ENCODE assay signal across 26 cellular contexts in genomic region chr3:4358273-4358672, GRCh38. TPM values are rescaled to one million over a fixed set of nuclear protein-coding genes. Genes with fewer than 3 reads are reported as not detected.
DNase-seq lines count a peak whose midpoint lies in the region; ATAC-seq and TF ChIP-seq lines count a peak whose summit lies in the region.
"Had no signal": no experiment of that assay in that cellular context is flagged by ENCODE, and none has a peak within 500 bp of the region (broad histone marks: within the 10 kb centered on the region; RNA-seq: fewer than 3 reads in every experiment).

No MANE protein-coding gene starts in this region.

- intact Hi-C loops in sciatic nerve (cut with DNase I): no loop called here

- H3K27ac Mint-ChIP-seq in HFFc6: no peak overlapping the region
- H3K27ac Mint-ChIP-seq in stimulated activated naive B cell treated with anti-CD40 and anti-IgM and Interleukin-4, amounts not matched to agents 10 μg/mL and 1 μg/mL and 100 μg/mL, for 72 hours: peak overlapping the region; percentile 49
- H3K27ac Mint-ChIP-seq: CD4-positive, alpha-beta T cell had no signal

- no peaks in the 10 kb centered on the region for H3K36me3 Mint-ChIP-seq in HFFc6 (ENCODE audit: low read depth)
- peaks cover 18 to 29% of the 10 kb centered on the region in 2 donors for H3K36me3 Mint-ChIP-seq in stimulated activated naive B cell treated with anti-CD40 and anti-IgM and Interleukin-4, amounts not matched to agents 10 μg/mL and 1 μg/mL and 100 μg/mL, for 72 hours

- DNase-seq in HFFc6 (peak; percentile 11), fibroblast of gingiva (ENCODE audit: low read depth) (peak; percentile 20), kidney glomerular epithelial cell (lab: John Stamatoyannopoulos, UW) (peak; percentile 18), substantia nigra (lab: John Stamatoyannopoulos, UW) (no peak), sciatic nerve (ENCODE audit: low spot score) (no peak), GM20000 (ENCODE audit: low spot score) (no peak), NCI-H510A treated with DMSO at 0.1 percent for 48 hours (lab: John Stamatoyannopoulos, UW) (no peak)
- DNase-seq in stimulated activated naive B cell treated with anti-CD40 and anti-IgM and Interleukin-4, amounts not matched to agents 10 μg/mL and 1 μg/mL and 100 μg/mL, for 72 hours: no peak
- DNase-seq: AML-193; CD4-positive, alpha-beta T cell; COR-L47; DMS53; KG1; MG63; NCI-H1105 treated with DMSO at 0.1 percent for 48 hours; NCI-H146; NCI-H1930; NCI-H2107; NCI-H526; NCI-H82; NK-92 treated with Interleukin-12 subunit alpha and Interleukin-12 subunit beta, amount 100 ng/mL, for 24 hours; PC-3; SJCRH30 had no signal

- no peaks in the 10 kb centered on the region; the same call in 1 of the 2 replicates for H3K27me3 Mint-ChIP-seq in HFFc6 (ENCODE audit: insufficient read depth)
- no peaks in the 10 kb centered on the region for H3K27me3 Mint-ChIP-seq in stimulated activated naive B cell treated with anti-CD40 and anti-IgM and Interleukin-4, amounts not matched to agents 10 μg/mL and 1 μg/mL and 100 μg/mL, for 72 hours
- H3K27me3 Mint-ChIP-seq: CD4-positive, alpha-beta T cell had no signal

- H3K9me3 Mint-ChIP-seq in HFFc6: no peaks in the 10 kb centered on the region
- no peaks in the 10 kb centered on the region for H3K9me3 Mint-ChIP-seq in stimulated activated naive B cell treated with anti-CD40 and anti-IgM and Interleukin-4, amounts not matched to agents 10 μg/mL and 1 μg/mL and 100 μg/mL, for 72 hours
- H3K9me3 Mint-ChIP-seq: CD4-positive, alpha-beta T cell had no signal

- TF ChIP-seq CTCF in HFFc6 (IDR thresholded peaks at IDR 0.05): no peak
- TF ChIP-seq CTCF in GM20000 (IDR thresholded peaks at IDR 0.05; ENCODE audit: extremely low read depth, missing control alignments): no peak

- ATAC-seq in stimulated activated naive B cell treated with anti-CD40 and anti-IgM and Interleukin-4, amounts not matched to agents 10 μg/mL and 1 μg/mL and 100 μg/mL, for 72 hours (replicated peaks): no peak
- ATAC-seq in sciatic nerve: no peak
- ATAC-seq: GM12878, PC-3, SK-N-SH treated with all-trans-retinoic acid at 6 μM for 48 hours had no signal

- peaks cover 20% of the 10 kb centered on the region for H3K4me1 Mint-ChIP-seq in HFFc6 (ENCODE audit: low read depth)
- no peaks in the 10 kb centered on the region for H3K4me1 Mint-ChIP-seq in stimulated activated naive B cell treated with anti-CD40 and anti-IgM and Interleukin-4, amounts not matched to agents 10 μg/mL and 1 μg/mL and 100 μg/mL, for 72 hours

- H3K4me3 Mint-ChIP-seq in HFFc6: peak overlapping the region; percentile 30; the same call in 1 of the 2 replicates
- no peak overlapping the region for H3K4me3 Mint-ChIP-seq in stimulated activated naive B cell treated with anti-CD40 and anti-IgM and Interleukin-4, amounts not matched to agents 10 μg/mL and 1 μg/mL and 100 μg/mL, for 72 hours
- H3K4me3 Mint-ChIP-seq: CD4-positive, alpha-beta T cell had no signal

- H3K27ac ChIP-seq in substantia nigra (ENCODE audit: low read depth, low read length, poor library complexity, severe bottlenecking): no peak overlapping the region
- H3K27ac ChIP-seq: BLaER1 treated with 17β-estradiol and CSF1 and Interleukin-3, amounts not matched to agents 10 nM and 100 nM; SJCRH30 had no signal

RNA-seq across cellular contexts. Expression of gene SETMAR, which starts 55.1 kb away (rescaled TPM):
- total RNA-seq in HFFc6 (2021; fragmentation: NEBNext Ultra II Directional; extraction: Animal tissue kit (Norgen Biotek cat#: 25700)): 1 to 10 TPM; 7.0 to 9.9 (median 9.1) TPM
- 17.2 TPM for total RNA-seq in sciatic nerve

Comparison
In these comparisons a context has a peak if more than half of its experiments do, and no peak if none do; other contexts are left out.
1. DNase-seq: peak in HFFc6 (single experiment), fibroblast of gingiva (single experiment) and kidney glomerular epithelial cell (single experiment); none in stimulated activated naive B cell treated with anti-CD40 and anti-IgM and Interleukin-4, amounts not matched to agents 10 μg/mL and 1 μg/mL and 100 μg/mL, for 72 hours (single experiment), substantia nigra (0 of 49), sciatic nerve (single experiment), GM20000 (single experiment) and NCI-H510A treated with DMSO at 0.1 percent for 48 hours (single experiment).